ENCODE assay signal across 9 cellular contexts in genomic region chr20:41177636-41178035, GRCh38. TPM values are rescaled to one million over a fixed set of nuclear protein-coding genes. Genes with fewer than 3 reads are reported as not detected.
DNase-seq lines count a peak whose midpoint lies in the region; ATAC-seq and TF ChIP-seq lines count a peak whose summit lies in the region.
"Had no signal": no experiment of that assay in that cellular context is flagged by ENCODE, and none has a peak within 500 bp of the region (broad histone marks: within the 10 kb centered on the region; RNA-seq: fewer than 3 reads in every experiment).

No MANE protein-coding gene starts in this region.

- peaks cover 7% of the 10 kb centered on the region for H3K36me3 Mint-ChIP-seq in natural killer cell
- peaks cover 5% of the 10 kb centered on the region for H3K36me3 Mint-ChIP-seq in natural killer cell treated with Interleukin-12 subunit alpha and Interleukin-12 subunit beta and Interleukin-15 and Interleukin-18, amount 100 ng/mL, for 72 hours

- no peak overlapping the region for H2BK12ac ChIP-seq in mesenchymal stem cell (ENCODE audit: low read length in 2 of 2)

- H3K4me1 Mint-ChIP-seq in natural killer cell = peaks cover 6 to 12% of the 10 kb centered on the region in 2 donors
- H3K4me1 Mint-ChIP-seq in natural killer cell treated with Interleukin-12 subunit alpha and Interleukin-12 subunit beta and Interleukin-15 and Interleukin-18, amount 100 ng/mL, for 72 hours (ENCODE audit: low read depth in 2 of 2) = peaks cover 0 to 3% of the 10 kb centered on the region in 2 donors

- H3K27ac ChIP-seq in mesenchymal stem cell (ENCODE audit: low read length, poor library complexity, severe bottlenecking) = peak overlapping the region; percentile 70

- peak overlapping the region; percentile 69 for H3K9ac ChIP-seq in mesenchymal stem cell (ENCODE audit: low read length)

- H3K36me3 ChIP-seq in mesenchymal stem cell (ENCODE audit: control insufficient read depth in 1 of 2, insufficient read depth in 2 of 2, low read depth in 1 of 2, low read length in 2 of 2) (peaks cover 50 to 56% of the 10 kb centered on the region in 2 experiments), mucosa of descending colon (ENCODE audit: low read depth) (peaks cover 4% of the 10 kb centered on the region)

- H3K9me3 ChIP-seq in mesenchymal stem cell (ENCODE audit: control insufficient read depth, low read length) = no peaks in the 10 kb centered on the region
- H3K9me3 ChIP-seq in mucosa of descending colon = no peaks in the 10 kb centered on the region

- H3K4me3 Mint-ChIP-seq in natural killer cell = no peak overlapping the region
- H3K4me3 Mint-ChIP-seq in natural killer cell treated with Interleukin-12 subunit alpha and Interleukin-12 subunit beta and Interleukin-15 and Interleukin-18, amount 100 ng/mL, for 72 hours = no peak overlapping the region

- H3K14ac ChIP-seq in mesenchymal stem cell (ENCODE audit: low read length in 2 of 2) = no peak overlapping the region

- H4K91ac ChIP-seq in mesenchymal stem cell (ENCODE audit: low read length) = no peak overlapping the region

- H3K79me1 ChIP-seq in mesenchymal stem cell (replicated peaks; ENCODE audit: low read length, poor library complexity, severe bottlenecking) = peaks cover 29% of the 10 kb centered on the region

- H2BK120ac ChIP-seq in mesenchymal stem cell (ENCODE audit: low read depth, low read length) = no peak overlapping the region

- no peaks in the 10 kb centered on the region for H3K27me3 Mint-ChIP-seq in natural killer cell (ENCODE audit: low read depth in 2 of 2)
- H3K27me3 Mint-ChIP-seq in natural killer cell treated with Interleukin-12 subunit alpha and Interleukin-12 subunit beta and Interleukin-15 and Interleukin-18, amount 100 ng/mL, for 72 hours = no peaks in the 10 kb centered on the region

- peak overlapping the region in 1 of 2 experiments; percentile 11 for H3K18ac ChIP-seq in mesenchymal stem cell (ENCODE audit: low read depth in 1 of 2, low read length in 2 of 2)

- H3K4me3 ChIP-seq in mesenchymal stem cell (ENCODE audit: insufficient read depth in 1 of 2, low read depth in 1 of 2, low read length in 2 of 2) (no peak overlapping the region), mucosa of descending colon (no peak overlapping the region)

- no peak overlapping the region for H3K4me2 ChIP-seq in mesenchymal stem cell (ENCODE audit: low read length, poor library complexity, severe bottlenecking)

- H2BK5ac ChIP-seq in mesenchymal stem cell (ENCODE audit: low read depth, low read length, poor library complexity, severe bottlenecking) = no peak overlapping the region

- no peaks in the 10 kb centered on the region for H3K27me3 ChIP-seq in mesenchymal stem cell (ENCODE audit: control insufficient read depth in 1 of 2, insufficient read depth in 1 of 2, low read length in 2 of 2)

- 17% methylated on average over 2 of the region's 2 CpGs for WGBS in mesenchymal stem cell

- H2AFZ ChIP-seq in mesenchymal stem cell (ENCODE audit: low read depth, low read length) = no peak overlapping the region

- H4K8ac ChIP-seq in mesenchymal stem cell (ENCODE audit: low read length) = no peak overlapping the region

- H2AK5ac ChIP-seq in mesenchymal stem cell (ENCODE audit: low read length, severe bottlenecking) = no peak overlapping the region

- H3K4me1 ChIP-seq in mesenchymal stem cell (ENCODE audit: control insufficient read depth, insufficient read depth, low read depth, low read length) (peaks cover 32% of the 10 kb centered on the region), mucosa of descending colon (ENCODE audit: low read depth) (peaks cover 3% of the 10 kb centered on the region)

- H3K4ac ChIP-seq in mesenchymal stem cell (ENCODE audit: low read depth in 1 of 2, low read length in 2 of 2) = no peak overlapping the region

- no peak for ATAC-seq in natural killer cell
- no peak for ATAC-seq in natural killer cell treated with Interleukin-12 subunit alpha and Interleukin-12 subunit beta and Interleukin-15 and Interleukin-18, amount 100 ng/mL, for 72 hours
- ATAC-seq in GM21576 (IDR thresholded peaks at IDR 0.05; ENCODE audit: unreplicated experiment) = no peak
- ATAC-seq in mucosa of descending colon = no peak

- no peak for DNase-seq in natural killer cell
- no peak for DNase-seq in natural killer cell treated with Interleukin-12 subunit alpha and Interleukin-12 subunit beta and Interleukin-15 and Interleukin-18, amount 100 ng/mL, for 72 hours (ENCODE audit: low spot score)
- DNase-seq in dedifferentiated amniotic fluid mesenchymal stem cell (ENCODE audit: extremely low spot score) = peak; percentile 94
- peak; percentile 77 for DNase-seq in mesenchymal stem cell
- DNase-seq in NCI-H1417 (lab: John Stamatoyannopoulos, UW) = no peak
- no peak for DNase-seq in mucosa of descending colon
- no peak for DNase-seq in retina
- DNase-seq: DND-41 had no signal

- TF ChIP-seq CTCF in natural killer cell (IDR thresholded peaks at IDR 0.05) (no peak), mucosa of descending colon (IDR thresholded peaks at IDR 0.05) (no peak)

- peak overlapping the region; percentile 54 to 59 for H3K27ac Mint-ChIP-seq in natural killer cell
- H3K27ac Mint-ChIP-seq in natural killer cell treated with Interleukin-12 subunit alpha and Interleukin-12 subunit beta and Interleukin-15 and Interleukin-18, amount 100 ng/mL, for 72 hours = no peak overlapping the region

- intact Hi-C loops in natural killer cell (cut with micrococcal nuclease) = no loop called here
- intact Hi-C loops in mucosa of descending colon (cut with DNase I, micrococcal nuclease) = loop anchor here in 1 of 2 donors (10.0 kb wide), 1 partner anchor 157 kb away; no protein-coding TSS in a partner anchor

- H3K23ac ChIP-seq in mesenchymal stem cell (ENCODE audit: low read length in 2 of 2) = no peak overlapping the region

- H2BK15ac ChIP-seq in mesenchymal stem cell (ENCODE audit: low read depth, poor library complexity, severe bottlenecking) = no peak overlapping the region

- H3K9me3 Mint-ChIP-seq in natural killer cell = no peaks in the 10 kb centered on the region
- H3K9me3 Mint-ChIP-seq in natural killer cell treated with Interleukin-12 subunit alpha and Interleukin-12 subunit beta and Interleukin-15 and Interleukin-18, amount 100 ng/mL, for 72 hours = no peaks in the 10 kb centered on the region

RNA-seq across cellular contexts. Expression of gene PLCG1, which starts 40.3 kb away (rescaled TPM):
- total RNA-seq in natural killer cell (100 to 1,000 TPM; 199 to 242 (median 236) TPM), mucosa of descending colon (10 to 100 TPM; 65.2 to 98.4 (median 85.4) TPM)
- total RNA-seq in natural killer cell treated with Interleukin-12 subunit alpha and Interleukin-12 subunit beta and Interleukin-15 and Interleukin-18, amount 100 ng/mL, for 72 hours = 100 to 1,000 TPM in 1 of 2 donors, 10 to 100 TPM in 1; 54.6 to 114 TPM
- 44.2 TPM for polyA plus RNA-seq in mesenchymal stem cell (2013, experiment 1 of 2)
- 42.6 TPM for polyA plus RNA-seq in mesenchymal stem cell (2013, experiment 2 of 2)

Comparison
In these comparisons a context has a peak if more than half of its experiments do, and no peak if none do; other contexts are left out.
1. H3K27ac Mint-ChIP-seq: peak in natural killer cell (2 of 2); none in natural killer cell treated with Interleukin-12 subunit alpha and Interleukin-12 subunit beta and Interleukin-15 and Interleukin-18, amount 100 ng/mL, for 72 hours (0 of 2).
2. DNase-seq: peak in dedifferentiated amniotic fluid mesenchymal stem cell (single experiment) and mesenchymal stem cell (single experiment); none in natural killer cell (single experiment), natural killer cell treated with Interleukin-12 subunit alpha and Interleukin-12 subunit beta and Interleukin-15 and Interleukin-18, amount 100 ng/mL, for 72 hours (single experiment), NCI-H1417 (0 of 3), mucosa of descending colon (0 of 3) and retina (single experiment).